In genomic region chr3:121980450-121980796, GRCh38 we compare ENCODE assay signal across 22 cellular contexts.
DNase-seq lines count a peak whose midpoint lies in the region; ATAC-seq and TF ChIP-seq lines count a peak whose summit lies in the region.
"Had no signal": no experiment of that assay in that cellular context is flagged by ENCODE, and none has a peak within 500 bp of the region (broad histone marks: within the 10 kb centered on the region; RNA-seq: fewer than 3 reads in every experiment).

No MANE protein-coding gene starts in this region.

- H3K4me1 ChIP-seq in RWPE2 (ENCODE audit: insufficient read depth, poor library complexity, severe bottlenecking) = peaks cover 19% of the 10 kb centered on the region
- H3K4me1 ChIP-seq: BE2C, SJSA1 had no signal

- no peak for DNase-seq in RWPE2 (ENCODE audit: low spot score)
- DNase-seq in stimulated activated naive B cell treated with anti-CD40 and anti-IgM and Interleukin-4, amounts not matched to agents 10 μg/mL and 1 μg/mL and 100 μg/mL, for 72 hours = no peak
- no peak for DNase-seq in effector CD8-positive, alpha-beta T cell (lab: John Stamatoyannopoulos, UW)
- no peak for DNase-seq in DMS53 (lab: John Stamatoyannopoulos, UW)
- DNase-seq in NCI-H345 (lab: John Stamatoyannopoulos, UW) = no peak
- DNase-seq: activated CD4-positive, alpha-beta T cell treated with anti-CD3 and anti-CD28 coated beads for 4 hours; BE2C; cerebellar nuclear complex; effector memory CD8-positive, alpha-beta T cell; GF-D8; islet precursor cell; mesenchymal stem cell; MG63; NCI-H187 treated with DMSO at 0.1 percent for 48 hours; NCI-H446 treated with DMSO at 0.1 percent for 48 hours; nephron progenitor cell; T1000 had no signal

- H3K27me3 Mint-ChIP-seq in stimulated activated naive B cell treated with anti-CD40 and anti-IgM and Interleukin-4, amounts not matched to agents 10 μg/mL and 1 μg/mL and 100 μg/mL, for 72 hours = no peaks in the 10 kb centered on the region

- no peak overlapping the region for H3K4me3 ChIP-seq in RWPE2 (ENCODE audit: severe bottlenecking)
- H3K4me3 ChIP-seq: MG63, prostate gland, SJSA1, thoracic aorta had no signal

- peak overlapping the region; percentile 14 for H3K27ac Mint-ChIP-seq in stimulated activated naive B cell treated with anti-CD40 and anti-IgM and Interleukin-4, amounts not matched to agents 10 μg/mL and 1 μg/mL and 100 μg/mL, for 72 hours
- H3K27ac Mint-ChIP-seq: effector memory CD8-positive, alpha-beta T cell; nephron progenitor cell had no signal

- peaks cover 14 to 16% of the 10 kb centered on the region in 2 donors for H3K9me3 Mint-ChIP-seq in stimulated activated naive B cell treated with anti-CD40 and anti-IgM and Interleukin-4, amounts not matched to agents 10 μg/mL and 1 μg/mL and 100 μg/mL, for 72 hours

- H3K36me3 Mint-ChIP-seq in stimulated activated naive B cell treated with anti-CD40 and anti-IgM and Interleukin-4, amounts not matched to agents 10 μg/mL and 1 μg/mL and 100 μg/mL, for 72 hours = peaks cover 38 to 45% of the 10 kb centered on the region in 2 donors

- peak overlapping the region in 1 of 2 donors; percentile 6 for H3K4me3 Mint-ChIP-seq in stimulated activated naive B cell treated with anti-CD40 and anti-IgM and Interleukin-4, amounts not matched to agents 10 μg/mL and 1 μg/mL and 100 μg/mL, for 72 hours
- H3K4me3 Mint-ChIP-seq: effector memory CD8-positive, alpha-beta T cell; nephron progenitor cell had no signal

- H3K27ac ChIP-seq in RWPE2 (ENCODE audit: poor library complexity, severe bottlenecking) = peak overlapping the region; percentile 72
- H3K27ac ChIP-seq: prostate gland, SJSA1, thoracic aorta had no signal

- no peak for TF ChIP-seq CTCF in RWPE2 (IDR thresholded peaks at IDR 0.05; ENCODE audit: poor library complexity, severe bottlenecking)

- peaks cover 13 to 31% of the 10 kb centered on the region in 2 donors for H3K4me1 Mint-ChIP-seq in stimulated activated naive B cell treated with anti-CD40 and anti-IgM and Interleukin-4, amounts not matched to agents 10 μg/mL and 1 μg/mL and 100 μg/mL, for 72 hours
- H3K4me1 Mint-ChIP-seq: nephron progenitor cell had no signal

- H3K27me3 ChIP-seq in RWPE2 (ENCODE audit: insufficient read depth, poor library complexity, severe bottlenecking) = no peaks in the 10 kb centered on the region
- H3K27me3 ChIP-seq: MG63, SJSA1 had no signal

- peaks cover 5% of the 10 kb centered on the region for H3K9me3 ChIP-seq in RWPE2 (ENCODE audit: severe bottlenecking)
- H3K9me3 ChIP-seq: BE2C, prostate gland, SJSA1 had no signal

- no peaks in the 10 kb centered on the region for H3K36me3 ChIP-seq in RWPE2 (ENCODE audit: low read depth)
- H3K36me3 ChIP-seq: BE2C, MG63, prostate gland, SJSA1, thoracic aorta had no signal

- peak; percentile 18 for ATAC-seq in GM18909 (IDR thresholded peaks at IDR 0.05; ENCODE audit: poor library complexity, unreplicated experiment)
- peak; percentile 31 for ATAC-seq in HG02943 (IDR thresholded peaks at IDR 0.05; ENCODE audit: low read depth, unreplicated experiment)
- ATAC-seq in RWPE2 (ENCODE audit: low read depth) = no peak
- no peak for ATAC-seq in stimulated activated naive B cell treated with anti-CD40 and anti-IgM and Interleukin-4, amounts not matched to agents 10 μg/mL and 1 μg/mL and 100 μg/mL, for 72 hours (replicated peaks)
- ATAC-seq: effector memory CD8-positive, alpha-beta T cell had no signal

Comparison
In these comparisons a context has a peak if more than half of its experiments do, and no peak if none do; other contexts are left out.
1. ATAC-seq: peak in GM18909 (single experiment) and HG02943 (single experiment); none in RWPE2 (single experiment) and stimulated activated naive B cell treated with anti-CD40 and anti-IgM and Interleukin-4, amounts not matched to agents 10 μg/mL and 1 μg/mL and 100 μg/mL, for 72 hours (0 of 2).